Comparison of ENCODE assay signal across 14 cellular contexts in the genomic region with DNA sequence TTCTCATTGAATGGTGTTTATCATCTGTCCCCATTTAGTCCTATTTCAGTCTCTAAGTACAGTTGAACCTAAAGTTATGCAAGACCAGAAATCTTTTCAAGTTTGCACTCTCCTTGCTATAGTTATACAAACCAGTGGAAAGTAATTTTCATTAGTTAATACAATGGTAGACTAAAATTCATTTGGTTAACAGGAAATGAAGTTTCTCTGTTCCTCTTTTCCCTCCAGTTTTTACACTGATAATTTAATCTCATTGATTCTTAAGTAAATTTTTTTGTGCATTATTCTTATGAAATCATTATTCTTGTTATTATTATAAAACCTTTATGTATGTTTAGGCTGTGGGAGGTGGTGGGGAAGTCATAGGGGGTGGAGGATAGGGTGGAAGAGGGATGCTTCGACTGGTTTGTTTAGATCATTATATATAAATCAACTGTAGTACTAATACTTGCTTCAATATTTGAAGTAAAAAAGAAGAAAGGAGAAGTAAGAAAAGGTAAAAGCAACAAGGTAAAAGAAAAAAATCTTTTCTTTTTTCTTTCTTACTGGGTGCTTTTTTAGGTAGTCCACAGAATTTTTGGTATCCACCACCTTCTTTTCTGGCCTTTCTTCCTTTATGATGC.
A peak's percentile ranks its signal among the peaks of the same experiment; 100 is the strongest.
DNase-seq lines count a peak whose midpoint lies in the region; ATAC-seq lines count a peak whose summit lies in the region.
"Had no signal": no experiment of that assay in that cellular context is flagged by ENCODE, and none has a peak within 500 bp of the region (broad histone marks: within the 10 kb centered on the region; RNA-seq: fewer than 3 reads in every experiment).

No MANE protein-coding gene starts in this region.

- peak; percentile 64 for ATAC-seq in GM18499 (IDR thresholded peaks at IDR 0.05; ENCODE audit: insufficient read depth, unreplicated experiment)
- peak; percentile 72 for ATAC-seq in GM19467 (IDR thresholded peaks at IDR 0.05; ENCODE audit: unreplicated experiment)
- ATAC-seq in HG02884 (IDR thresholded peaks at IDR 0.05; ENCODE audit: unreplicated experiment): peak; percentile 50
- ATAC-seq in HG03558 (IDR thresholded peaks at IDR 0.05; ENCODE audit: extremely low read depth, unreplicated experiment): peak; percentile 57

- DNase-seq in NCI-H524 (lab: John Stamatoyannopoulos, UW) (no peak), medulla oblongata (ENCODE audit: extremely low spot score) (no peak), NCI-H226 (no peak), OCI-M2 (lab: John Stamatoyannopoulos, UW; ENCODE audit: unreplicated experiment) (no peak)
- DNase-seq: activated CD8-positive, alpha-beta memory T cell treated with anti-CD3 and anti-CD28 coated beads, Interleukin-2, amount 50 U/mL, for 4 hours; C1 segment of cervical spinal cord; NCI-H1436 treated with DMSO at 0.1 percent for 48 hours; OCI-M1; sigmoid colon; T-helper 2 cell had no signal
